ENCODE assay signal across 26 cellular contexts in the genomic region with DNA sequence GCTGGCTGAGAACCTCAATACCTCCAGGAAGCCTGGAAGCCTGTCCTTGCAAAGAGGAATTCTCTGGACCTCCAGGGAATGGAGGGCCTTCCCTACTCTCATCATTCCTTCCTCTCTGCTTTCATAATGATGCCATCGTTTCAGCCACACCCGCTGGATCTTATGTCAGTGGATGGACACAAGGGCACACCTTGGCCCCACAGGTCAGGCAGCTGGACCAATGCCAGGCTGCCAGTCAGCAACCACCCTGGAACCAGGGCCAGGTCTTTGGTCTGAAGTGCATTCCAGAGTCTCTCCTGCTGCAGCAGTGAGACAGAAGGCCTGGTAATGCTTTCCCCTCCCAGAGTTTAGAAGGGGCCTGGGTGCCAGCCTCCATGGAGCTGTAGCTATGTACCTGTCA. TPM values are rescaled to one million over a fixed set of nuclear protein-coding genes. Genes with fewer than 3 reads are reported as not detected.
DNase-seq lines count a peak whose midpoint lies in the region; ATAC-seq and TF ChIP-seq lines count a peak whose summit lies in the region.
"Had no signal": no experiment of that assay in that cellular context is flagged by ENCODE, and none has a peak within 500 bp of the region (broad histone marks: within the 10 kb centered on the region; RNA-seq: fewer than 3 reads in every experiment).

No MANE protein-coding gene starts in this region.

- H3K36me3 Mint-ChIP-seq in activated naive CD4-positive, alpha-beta T cell treated with anti-CD3 and anti-CD28 coated beads, Interleukin-2, amount 50 U/mL, for 24 hours, result no peaks in the 10 kb centered on the region
- H3K36me3 Mint-ChIP-seq: natural killer cell, WTC11 had no signal

- H3K36me3 ChIP-seq in lower lobe of right lung (no peaks in the 10 kb centered on the region), upper lobe of right lung (no peaks in the 10 kb centered on the region)
- H3K36me3 ChIP-seq: cardiac muscle cell had no signal

- no peak overlapping the region for H3K27ac Mint-ChIP-seq in activated naive CD4-positive, alpha-beta T cell treated with anti-CD3 and anti-CD28 coated beads, Interleukin-2, amount 50 U/mL, for 24 hours
- H3K27ac Mint-ChIP-seq: activated CD8-positive, alpha-beta T cell treated with anti-CD3 and anti-CD28 coated beads, Interleukin-2, amount 10 ng/mL, durations not matched to agents 7 days and 5 days; activated naive CD8-positive, alpha-beta T cell treated with anti-CD3 and anti-CD28 coated beads, Interleukin-2, amount 50 U/mL, for 24 hours; activated T-cell treated with anti-CD3 and anti-CD28 coated beads, Interleukin-2, amount 50 U/mL, for 72 hours; natural killer cell; progenitor cell of endocrine pancreas; WTC11 had no signal

- ATAC-seq in lower lobe of right lung (peak; percentile 70 to 74), upper lobe of right lung (peak; percentile 81), GM19397 (IDR thresholded peaks at IDR 0.05; ENCODE audit: unreplicated experiment) (no peak), SK-N-SH treated with all-trans-retinoic acid at 6 μM for 48 hours (no peak)
- ATAC-seq: activated CD8-positive, alpha-beta T cell treated with anti-CD3 and anti-CD28 coated beads, Interleukin-2, amount 10 ng/mL, durations not matched to agents 7 days and 5 days; natural killer cell; Right ventricle myocardium inferior had no signal

- peaks cover 30% of the 10 kb centered on the region for H3K27me3 Mint-ChIP-seq in activated naive CD4-positive, alpha-beta T cell treated with anti-CD3 and anti-CD28 coated beads, Interleukin-2, amount 50 U/mL, for 24 hours

- peaks cover 10% of the 10 kb centered on the region for H3K4me1 Mint-ChIP-seq in activated naive CD4-positive, alpha-beta T cell treated with anti-CD3 and anti-CD28 coated beads, Interleukin-2, amount 50 U/mL, for 24 hours

- H3K4me3 ChIP-seq in lower lobe of right lung (no peak overlapping the region), upper lobe of right lung (no peak overlapping the region)
- H3K4me3 ChIP-seq: cardiac muscle cell, smooth muscle cell had no signal

- H3K27me3 ChIP-seq in lower lobe of right lung (ENCODE audit: low read depth) (peaks cover 63% of the 10 kb centered on the region), upper lobe of right lung (peaks cover 59% of the 10 kb centered on the region)

- peak overlapping the region; percentile 51 for H3K4me3 Mint-ChIP-seq in activated naive CD4-positive, alpha-beta T cell treated with anti-CD3 and anti-CD28 coated beads, Interleukin-2, amount 50 U/mL, for 24 hours
- H3K4me3 Mint-ChIP-seq: activated CD8-positive, alpha-beta T cell treated with anti-CD3 and anti-CD28 coated beads, Interleukin-2, amount 10 ng/mL, durations not matched to agents 7 days and 5 days; activated naive CD8-positive, alpha-beta T cell treated with anti-CD3 and anti-CD28 coated beads, Interleukin-2, amount 50 U/mL, for 24 hours; natural killer cell; WTC11 had no signal

- no peak for DNase-seq in activated naive CD4-positive, alpha-beta T cell treated with Interleukin-2 at 50 U/mL for 16 hours
- DNase-seq in SW480 (ENCODE audit: low spot score) (peak; percentile 57), lower lobe of right lung (peak; percentile 65), upper lobe of right lung (peak; percentile 77), NCI-H510A (lab: John Stamatoyannopoulos, UW) (no peak)
- DNase-seq: activated CD8-positive, alpha-beta T cell treated with anti-CD3 and anti-CD28 coated beads, Interleukin-2, amount 10 ng/mL, durations not matched to agents 7 days and 5 days; C1 segment of cervical spinal cord; DMS79; effector CD4-positive, alpha-beta T cell; natural killer cell; NCI-H1436; NK-92 treated with Interleukin-12 subunit alpha and Interleukin-12 subunit beta, amount 100 ng/mL, for 24 hours had no signal

- H3K27ac ChIP-seq in lower lobe of right lung (no peak overlapping the region), upper lobe of right lung (no peak overlapping the region)
- H3K27ac ChIP-seq: cardiac muscle cell had no signal

- H3K9me3 ChIP-seq in lower lobe of right lung, result no peaks in the 10 kb centered on the region
- H3K9me3 ChIP-seq in upper lobe of right lung, result no peaks in the 10 kb centered on the region

- H3K4me1 ChIP-seq in lower lobe of right lung (peaks cover 15% of the 10 kb centered on the region), upper lobe of right lung (peaks cover 4% of the 10 kb centered on the region)

- no peaks in the 10 kb centered on the region for H3K9me3 Mint-ChIP-seq in activated naive CD4-positive, alpha-beta T cell treated with anti-CD3 and anti-CD28 coated beads, Interleukin-2, amount 50 U/mL, for 24 hours
- H3K9me3 Mint-ChIP-seq: activated naive CD8-positive, alpha-beta T cell treated with anti-CD3 and anti-CD28 coated beads, Interleukin-2, amount 50 U/mL, for 24 hours; activated T-cell treated with anti-CD3 and anti-CD28 coated beads, Interleukin-2, amount 50 U/mL, for 72 hours; natural killer cell; WTC11 had no signal

- no peak for TF ChIP-seq CTCF in lower lobe of right lung (IDR thresholded peaks at IDR 0.05)
- no peak for TF ChIP-seq CTCF in upper lobe of right lung (IDR thresholded peaks at IDR 0.05)

- intact Hi-C loops in lower lobe of right lung (cut with DNase I) (no loop called here), upper lobe of right lung (cut with DNase I) (no loop called here)

TF ChIP-seq in SK-N-SH treated with all-trans-retinoic acid at 6 μM for 48 hours, 23 proteins besides CTCF, POLR2A, EP300 and RAD21:
- TF ChIP-seq POU6F1 (CRISPR knock-in tag; IDR thresholded peaks at IDR 0.05; ENCODE audit: borderline replicate concordance, low read depth) (no peak), TOX (CRISPR knock-in tag; IDR thresholded peaks at IDR 0.05; ENCODE audit: borderline replicate concordance) (no peak), ARNTL (CRISPR knock-in tag; IDR thresholded peaks at IDR 0.05; ENCODE audit: borderline replicate concordance, low read depth) (no peak), BACH2 (CRISPR knock-in tag; IDR thresholded peaks at IDR 0.05; ENCODE audit: borderline replicate concordance) (no peak), ISL1 (CRISPR knock-in tag; IDR thresholded peaks at IDR 0.05) (no peak), PPARA (CRISPR knock-in tag; IDR thresholded peaks at IDR 0.05; ENCODE audit: borderline replicate concordance) (no peak), ZNF565 (CRISPR knock-in tag; conservative IDR thresholded peaks at IDR 0.05; ENCODE audit: low read depth) (no peak), OSR1 (CRISPR knock-in tag; IDR thresholded peaks at IDR 0.05) (no peak), ZFP3 (CRISPR knock-in tag; IDR thresholded peaks at IDR 0.05) (no peak), GLIS3 (CRISPR knock-in tag; IDR thresholded peaks at IDR 0.05) (no peak), CSDC2 (CRISPR knock-in tag; IDR thresholded peaks at IDR 0.05) (no peak), ZFP30 (CRISPR knock-in tag; IDR thresholded peaks at IDR 0.05) (no peak), ZC3H10 (CRISPR knock-in tag; IDR thresholded peaks at IDR 0.05) (no peak), ZNF8 (CRISPR knock-in tag; IDR thresholded peaks at IDR 0.05) (no peak), SNAI2 (CRISPR knock-in tag; IDR thresholded peaks at IDR 0.05) (no peak)
- TF ChIP-seq, protein P1, sequence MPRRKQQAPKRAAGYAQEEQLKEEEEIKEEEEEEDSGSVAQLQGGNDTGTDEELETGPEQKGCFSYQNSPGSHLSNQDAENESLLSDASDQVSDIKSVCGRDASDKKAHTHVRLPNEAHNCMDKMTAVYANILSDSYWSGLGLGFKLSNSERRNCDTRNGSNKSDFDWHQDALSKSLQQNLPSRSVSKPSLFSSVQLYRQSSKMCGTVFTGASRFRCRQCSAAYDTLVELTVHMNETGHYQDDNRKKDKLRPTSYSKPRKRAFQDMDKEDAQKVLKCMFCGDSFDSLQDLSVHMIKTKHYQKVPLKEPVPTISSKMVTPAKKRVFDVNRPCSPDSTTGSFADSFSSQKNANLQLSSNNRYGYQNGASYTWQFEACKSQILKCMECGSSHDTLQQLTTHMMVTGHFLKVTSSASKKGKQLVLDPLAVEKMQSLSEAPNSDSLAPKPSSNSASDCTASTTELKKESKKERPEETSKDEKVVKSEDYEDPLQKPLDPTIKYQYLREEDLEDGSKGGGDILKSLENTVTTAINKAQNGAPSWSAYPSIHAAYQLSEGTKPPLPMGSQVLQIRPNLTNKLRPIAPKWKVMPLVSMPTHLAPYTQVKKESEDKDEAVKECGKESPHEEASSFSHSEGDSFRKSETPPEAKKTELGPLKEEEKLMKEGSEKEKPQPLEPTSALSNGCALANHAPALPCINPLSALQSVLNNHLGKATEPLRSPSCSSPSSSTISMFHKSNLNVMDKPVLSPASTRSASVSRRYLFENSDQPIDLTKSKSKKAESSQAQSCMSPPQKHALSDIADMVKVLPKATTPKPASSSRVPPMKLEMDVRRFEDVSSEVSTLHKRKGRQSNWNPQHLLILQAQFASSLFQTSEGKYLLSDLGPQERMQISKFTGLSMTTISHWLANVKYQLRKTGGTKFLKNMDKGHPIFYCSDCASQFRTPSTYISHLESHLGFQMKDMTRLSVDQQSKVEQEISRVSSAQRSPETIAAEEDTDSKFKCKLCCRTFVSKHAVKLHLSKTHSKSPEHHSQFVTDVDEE (CRISPR knock-in tag; IDR thresholded peaks at IDR 0.05), result no peak
TF ChIP-seq in SK-N-SH treated with all-trans-retinoic acid at 6 μM for 48 hours: peak in this region for 0.

RNA-seq across cellular contexts. Expression of gene C1QL1, which starts 7.4 kb away (rescaled TPM):
- total RNA-seq in lower lobe of right lung (not detected), upper lobe of right lung (0.52 TPM)
- total RNA-seq: natural killer cell, smooth muscle cell had no signal

RNA-seq across cellular contexts. Expression of gene KIF18B, which starts 13.1 kb away (rescaled TPM):
- total RNA-seq in lower lobe of right lung, result 0.89 TPM
- total RNA-seq in upper lobe of right lung, result 0.32 TPM

RNA-seq across cellular contexts. Expression of gene GFAP, which starts 45.4 kb away (rescaled TPM):
- not detected for total RNA-seq in lower lobe of right lung
- not detected for total RNA-seq in upper lobe of right lung
- total RNA-seq: A172; activated CD8-positive, alpha-beta T cell treated with anti-CD3 and anti-CD28 coated beads, Interleukin-2, amount 10 ng/mL, durations not matched to agents 7 days and 5 days; activated T-cell treated with anti-CD3 and anti-CD28 coated beads, Interleukin-2, amount 50 U/mL, for 72 hours; glomerular endothelial cell; lung microvascular endothelial cell; natural killer cell; progenitor cell of endocrine pancreas; T-helper 1 cell treated with Interleukin-12 subunit alpha and Interleukin-12 subunit beta and Interleukin-4 antibody, amounts not matched to agents 30 ng/mL and 1 ng/mL, for 36 hours had no signal

Comparison
In these comparisons a context has a peak if more than half of its experiments do, and no peak if none do; other contexts are left out.
1. DNase-seq: peak in SW480 (single experiment), lower lobe of right lung (single experiment) and upper lobe of right lung (single experiment); none in activated naive CD4-positive, alpha-beta T cell treated with Interleukin-2 at 50 U/mL for 16 hours (single experiment) and NCI-H510A (single experiment).
2. ATAC-seq: peak in lower lobe of right lung (2 of 2) and upper lobe of right lung (single experiment); none in GM19397 (single experiment) and SK-N-SH treated with all-trans-retinoic acid at 6 μM for 48 hours (single experiment).